ENCODE assay signal across 1 cellular context in the genomic region with DNA sequence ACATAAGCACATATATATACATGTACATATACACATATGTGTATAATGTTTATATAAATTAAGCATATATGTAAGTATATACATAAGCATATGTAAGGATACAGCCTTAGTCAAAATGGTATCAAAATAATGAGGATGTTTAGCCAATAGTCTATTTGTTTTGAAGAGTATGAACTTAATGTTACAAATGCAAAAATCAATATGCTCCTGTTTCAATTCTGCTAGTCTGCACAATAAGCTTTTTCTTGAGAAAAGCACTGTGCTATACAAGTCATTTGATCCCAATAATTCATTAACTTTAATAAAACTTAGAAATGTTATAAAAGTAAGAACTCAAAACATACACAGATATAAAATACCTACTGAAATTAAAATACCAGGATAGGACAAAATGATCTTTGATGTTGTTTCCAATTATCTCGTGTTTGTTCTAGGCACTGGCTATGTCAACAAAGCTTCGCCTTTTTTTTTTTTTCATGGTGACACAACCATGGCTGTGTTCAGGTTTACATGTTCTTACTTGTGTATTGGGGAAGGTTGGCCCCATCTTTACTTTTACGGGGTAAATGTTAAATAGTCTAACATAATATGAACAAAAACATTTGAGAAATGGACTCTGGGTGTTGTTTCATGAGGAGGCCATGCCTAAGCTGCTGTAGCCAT.
TF ChIP-seq lines count a peak whose summit lies in the region.

No MANE protein-coding gene starts in this region.

TF ChIP-seq in HepG2, 621 proteins besides CTCF, POLR2A, EP300 and RAD21 (continued from another document):
- TF ChIP-seq, protein P1, sequence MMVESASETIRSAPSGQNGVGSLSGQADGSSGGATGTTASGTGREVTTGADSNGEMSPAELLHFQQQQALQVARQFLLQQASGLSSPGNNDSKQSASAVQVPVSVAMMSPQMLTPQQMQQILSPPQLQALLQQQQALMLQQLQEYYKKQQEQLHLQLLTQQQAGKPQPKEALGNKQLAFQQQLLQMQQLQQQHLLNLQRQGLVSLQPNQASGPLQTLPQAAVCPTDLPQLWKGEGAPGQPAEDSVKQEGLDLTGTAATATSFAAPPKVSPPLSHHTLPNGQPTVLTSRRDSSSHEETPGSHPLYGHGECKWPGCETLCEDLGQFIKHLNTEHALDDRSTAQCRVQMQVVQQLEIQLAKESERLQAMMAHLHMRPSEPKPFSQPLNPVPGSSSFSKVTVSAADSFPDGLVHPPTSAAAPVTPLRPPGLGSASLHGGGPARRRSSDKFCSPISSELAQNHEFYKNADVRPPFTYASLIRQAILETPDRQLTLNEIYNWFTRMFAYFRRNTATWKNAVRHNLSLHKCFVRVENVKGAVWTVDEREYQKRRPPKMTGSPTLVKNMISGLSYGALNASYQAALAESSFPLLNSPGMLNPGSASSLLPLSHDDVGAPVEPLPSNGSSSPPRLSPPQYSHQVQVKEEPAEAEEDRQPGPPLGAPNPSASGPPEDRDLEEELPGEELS (CRISPR knock-in tag; IDR thresholded peaks at IDR 0.05): peak; percentile 60
- TF ChIP-seq TCF7 (IDR thresholded peaks at IDR 0.05; ENCODE audit: low read depth) (peak; percentile 32; the same call in 1 of the 2 replicates), FOXK1 (CRISPR knock-in tag; IDR thresholded peaks at IDR 0.05; ENCODE audit: borderline replicate concordance, low read depth) (peak; percentile 38; the same call in 1 of the 2 replicates), ZBTB1 (CRISPR knock-in tag; IDR thresholded peaks at IDR 0.05; ENCODE audit: borderline replicate concordance) (no peak), JUND (CRISPR knock-in tag; IDR thresholded peaks at IDR 0.05) (no peak), CEBPG (CRISPR knock-in tag; IDR thresholded peaks at IDR 0.05) (peak; percentile 29; the same call in 1 of the 2 replicates), ZNF10 (CRISPR knock-in tag; IDR thresholded peaks at IDR 0.05; ENCODE audit: borderline replicate concordance, low read depth) (no peak), FOXA1 (IDR thresholded peaks at IDR 0.05) (peak; percentile 74; the same call in 1 of the 2 replicates), FOXA1 (CRISPR knock-in tag; IDR thresholded peaks at IDR 0.05) (peak; percentile 48; the same call in 1 of the 2 replicates), SOX13 (IDR thresholded peaks at IDR 0.05) (no peak), SOX13 (CRISPR knock-in tag; conservative IDR thresholded peaks at IDR 0.05 in 1 of 2, IDR thresholded peaks at IDR 0.05 in 1 of 2) (peak in 1 of 2 experiments; percentile 45; a peak in 1 of 4 replicates), ZNF746 (CRISPR knock-in tag; IDR thresholded peaks at IDR 0.05) (no peak), FOXP1 (IDR thresholded peaks at IDR 0.05) (no peak), FOXP1 (CRISPR knock-in tag; IDR thresholded peaks at IDR 0.05) (peak; percentile 76), ZNF530 (CRISPR knock-in tag; IDR thresholded peaks at IDR 0.05; ENCODE audit: low read depth) (no peak), FOXA3 (CRISPR knock-in tag; IDR thresholded peaks at IDR 0.05) (peak; percentile 83), ZNF772 (CRISPR knock-in tag; IDR thresholded peaks at IDR 0.05) (no peak), ZNF460 (CRISPR knock-in tag; IDR thresholded peaks at IDR 0.05; ENCODE audit: borderline replicate concordance) (no peak)
- TF ChIP-seq, protein P2, sequence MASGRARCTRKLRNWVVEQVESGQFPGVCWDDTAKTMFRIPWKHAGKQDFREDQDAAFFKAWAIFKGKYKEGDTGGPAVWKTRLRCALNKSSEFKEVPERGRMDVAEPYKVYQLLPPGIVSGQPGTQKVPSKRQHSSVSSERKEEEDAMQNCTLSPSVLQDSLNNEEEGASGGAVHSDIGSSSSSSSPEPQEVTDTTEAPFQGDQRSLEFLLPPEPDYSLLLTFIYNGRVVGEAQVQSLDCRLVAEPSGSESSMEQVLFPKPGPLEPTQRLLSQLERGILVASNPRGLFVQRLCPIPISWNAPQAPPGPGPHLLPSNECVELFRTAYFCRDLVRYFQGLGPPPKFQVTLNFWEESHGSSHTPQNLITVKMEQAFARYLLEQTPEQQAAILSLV (CRISPR knock-in tag; IDR thresholded peaks at IDR 0.05; ENCODE audit: borderline replicate concordance): no peak
- TF ChIP-seq, protein P3, sequence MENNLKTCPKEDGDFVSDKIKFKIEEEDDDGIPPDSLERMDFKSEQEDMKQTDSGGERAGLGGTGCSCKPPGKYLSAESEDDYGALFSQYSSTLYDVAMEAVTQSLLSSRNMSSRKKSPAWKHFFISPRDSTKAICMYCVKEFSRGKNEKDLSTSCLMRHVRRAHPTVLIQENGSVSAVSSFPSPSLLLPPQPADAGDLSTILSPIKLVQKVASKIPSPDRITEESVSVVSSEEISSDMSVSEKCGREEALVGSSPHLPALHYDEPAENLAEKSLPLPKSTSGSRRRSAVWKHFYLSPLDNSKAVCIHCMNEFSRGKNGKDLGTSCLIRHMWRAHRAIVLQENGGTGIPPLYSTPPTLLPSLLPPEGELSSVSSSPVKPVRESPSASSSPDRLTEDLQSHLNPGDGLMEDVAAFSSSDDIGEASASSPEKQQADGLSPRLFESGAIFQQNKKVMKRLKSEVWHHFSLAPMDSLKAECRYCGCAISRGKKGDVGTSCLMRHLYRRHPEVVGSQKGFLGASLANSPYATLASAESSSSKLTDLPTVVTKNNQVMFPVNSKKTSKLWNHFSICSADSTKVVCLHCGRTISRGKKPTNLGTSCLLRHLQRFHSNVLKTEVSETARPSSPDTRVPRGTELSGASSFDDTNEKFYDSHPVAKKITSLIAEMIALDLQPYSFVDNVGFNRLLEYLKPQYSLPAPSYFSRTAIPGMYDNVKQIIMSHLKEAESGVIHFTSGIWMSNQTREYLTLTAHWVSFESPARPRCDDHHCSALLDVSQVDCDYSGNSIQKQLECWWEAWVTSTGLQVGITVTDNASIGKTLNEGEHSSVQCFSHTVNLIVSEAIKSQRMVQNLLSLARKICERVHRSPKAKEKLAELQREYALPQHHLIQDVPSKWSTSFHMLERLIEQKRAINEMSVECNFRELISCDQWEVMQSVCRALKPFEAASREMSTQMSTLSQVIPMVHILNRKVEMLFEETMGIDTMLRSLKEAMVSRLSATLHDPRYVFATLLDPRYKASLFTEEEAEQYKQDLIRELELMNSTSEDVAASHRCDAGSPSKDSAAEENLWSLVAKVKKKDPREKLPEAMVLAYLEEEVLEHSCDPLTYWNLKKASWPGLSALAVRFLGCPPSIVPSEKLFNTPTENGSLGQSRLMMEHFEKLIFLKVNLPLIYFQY (CRISPR knock-in tag; IDR thresholded peaks at IDR 0.05; ENCODE audit: borderline replicate concordance): no peak
- TF ChIP-seq, protein P4, sequence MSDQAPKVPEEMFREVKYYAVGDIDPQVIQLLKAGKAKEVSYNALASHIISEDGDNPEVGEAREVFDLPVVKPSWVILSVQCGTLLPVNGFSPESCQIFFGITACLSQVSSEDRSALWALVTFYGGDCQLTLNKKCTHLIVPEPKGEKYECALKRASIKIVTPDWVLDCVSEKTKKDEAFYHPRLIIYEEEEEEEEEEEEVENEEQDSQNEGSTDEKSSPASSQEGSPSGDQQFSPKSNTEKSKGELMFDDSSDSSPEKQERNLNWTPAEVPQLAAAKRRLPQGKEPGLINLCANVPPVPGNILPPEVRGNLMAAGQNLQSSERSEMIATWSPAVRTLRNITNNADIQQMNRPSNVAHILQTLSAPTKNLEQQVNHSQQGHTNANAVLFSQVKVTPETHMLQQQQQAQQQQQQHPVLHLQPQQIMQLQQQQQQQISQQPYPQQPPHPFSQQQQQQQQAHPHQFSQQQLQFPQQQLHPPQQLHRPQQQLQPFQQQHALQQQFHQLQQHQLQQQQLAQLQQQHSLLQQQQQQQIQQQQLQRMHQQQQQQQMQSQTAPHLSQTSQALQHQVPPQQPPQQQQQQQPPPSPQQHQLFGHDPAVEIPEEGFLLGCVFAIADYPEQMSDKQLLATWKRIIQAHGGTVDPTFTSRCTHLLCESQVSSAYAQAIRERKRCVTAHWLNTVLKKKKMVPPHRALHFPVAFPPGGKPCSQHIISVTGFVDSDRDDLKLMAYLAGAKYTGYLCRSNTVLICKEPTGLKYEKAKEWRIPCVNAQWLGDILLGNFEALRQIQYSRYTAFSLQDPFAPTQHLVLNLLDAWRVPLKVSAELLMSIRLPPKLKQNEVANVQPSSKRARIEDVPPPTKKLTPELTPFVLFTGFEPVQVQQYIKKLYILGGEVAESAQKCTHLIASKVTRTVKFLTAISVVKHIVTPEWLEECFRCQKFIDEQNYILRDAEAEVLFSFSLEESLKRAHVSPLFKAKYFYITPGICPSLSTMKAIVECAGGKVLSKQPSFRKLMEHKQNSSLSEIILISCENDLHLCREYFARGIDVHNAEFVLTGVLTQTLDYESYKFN (CRISPR knock-in tag; conservative IDR thresholded peaks at IDR 0.05): peak; percentile 54
- TF ChIP-seq, protein P5, sequence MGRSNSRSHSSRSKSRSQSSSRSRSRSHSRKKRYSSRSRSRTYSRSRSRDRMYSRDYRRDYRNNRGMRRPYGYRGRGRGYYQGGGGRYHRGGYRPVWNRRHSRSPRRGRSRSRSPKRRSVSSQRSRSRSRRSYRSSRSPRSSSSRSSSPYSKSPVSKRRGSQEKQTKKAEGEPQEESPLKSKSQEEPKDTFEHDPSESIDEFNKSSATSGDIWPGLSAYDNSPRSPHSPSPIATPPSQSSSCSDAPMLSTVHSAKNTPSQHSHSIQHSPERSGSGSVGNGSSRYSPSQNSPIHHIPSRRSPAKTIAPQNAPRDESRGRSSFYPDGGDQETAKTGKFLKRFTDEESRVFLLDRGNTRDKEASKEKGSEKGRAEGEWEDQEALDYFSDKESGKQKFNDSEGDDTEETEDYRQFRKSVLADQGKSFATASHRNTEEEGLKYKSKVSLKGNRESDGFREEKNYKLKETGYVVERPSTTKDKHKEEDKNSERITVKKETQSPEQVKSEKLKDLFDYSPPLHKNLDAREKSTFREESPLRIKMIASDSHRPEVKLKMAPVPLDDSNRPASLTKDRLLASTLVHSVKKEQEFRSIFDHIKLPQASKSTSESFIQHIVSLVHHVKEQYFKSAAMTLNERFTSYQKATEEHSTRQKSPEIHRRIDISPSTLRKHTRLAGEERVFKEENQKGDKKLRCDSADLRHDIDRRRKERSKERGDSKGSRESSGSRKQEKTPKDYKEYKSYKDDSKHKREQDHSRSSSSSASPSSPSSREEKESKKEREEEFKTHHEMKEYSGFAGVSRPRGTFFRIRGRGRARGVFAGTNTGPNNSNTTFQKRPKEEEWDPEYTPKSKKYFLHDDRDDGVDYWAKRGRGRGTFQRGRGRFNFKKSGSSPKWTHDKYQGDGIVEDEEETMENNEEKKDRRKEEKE (IDR thresholded peaks at IDR 0.05): no peak
- TF ChIP-seq, protein P6, sequence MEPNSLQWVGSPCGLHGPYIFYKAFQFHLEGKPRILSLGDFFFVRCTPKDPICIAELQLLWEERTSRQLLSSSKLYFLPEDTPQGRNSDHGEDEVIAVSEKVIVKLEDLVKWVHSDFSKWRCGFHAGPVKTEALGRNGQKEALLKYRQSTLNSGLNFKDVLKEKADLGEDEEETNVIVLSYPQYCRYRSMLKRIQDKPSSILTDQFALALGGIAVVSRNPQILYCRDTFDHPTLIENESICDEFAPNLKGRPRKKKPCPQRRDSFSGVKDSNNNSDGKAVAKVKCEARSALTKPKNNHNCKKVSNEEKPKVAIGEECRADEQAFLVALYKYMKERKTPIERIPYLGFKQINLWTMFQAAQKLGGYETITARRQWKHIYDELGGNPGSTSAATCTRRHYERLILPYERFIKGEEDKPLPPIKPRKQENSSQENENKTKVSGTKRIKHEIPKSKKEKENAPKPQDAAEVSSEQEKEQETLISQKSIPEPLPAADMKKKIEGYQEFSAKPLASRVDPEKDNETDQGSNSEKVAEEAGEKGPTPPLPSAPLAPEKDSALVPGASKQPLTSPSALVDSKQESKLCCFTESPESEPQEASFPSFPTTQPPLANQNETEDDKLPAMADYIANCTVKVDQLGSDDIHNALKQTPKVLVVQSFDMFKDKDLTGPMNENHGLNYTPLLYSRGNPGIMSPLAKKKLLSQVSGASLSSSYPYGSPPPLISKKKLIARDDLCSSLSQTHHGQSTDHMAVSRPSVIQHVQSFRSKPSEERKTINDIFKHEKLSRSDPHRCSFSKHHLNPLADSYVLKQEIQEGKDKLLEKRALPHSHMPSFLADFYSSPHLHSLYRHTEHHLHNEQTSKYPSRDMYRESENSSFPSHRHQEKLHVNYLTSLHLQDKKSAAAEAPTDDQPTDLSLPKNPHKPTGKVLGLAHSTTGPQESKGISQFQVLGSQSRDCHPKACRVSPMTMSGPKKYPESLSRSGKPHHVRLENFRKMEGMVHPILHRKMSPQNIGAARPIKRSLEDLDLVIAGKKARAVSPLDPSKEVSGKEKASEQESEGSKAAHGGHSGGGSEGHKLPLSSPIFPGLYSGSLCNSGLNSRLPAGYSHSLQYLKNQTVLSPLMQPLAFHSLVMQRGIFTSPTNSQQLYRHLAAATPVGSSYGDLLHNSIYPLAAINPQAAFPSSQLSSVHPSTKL (CRISPR knock-in tag; IDR thresholded peaks at IDR 0.05): peak; percentile 52; the same call in 1 of the 2 replicates
- TF ChIP-seq, protein P7, sequence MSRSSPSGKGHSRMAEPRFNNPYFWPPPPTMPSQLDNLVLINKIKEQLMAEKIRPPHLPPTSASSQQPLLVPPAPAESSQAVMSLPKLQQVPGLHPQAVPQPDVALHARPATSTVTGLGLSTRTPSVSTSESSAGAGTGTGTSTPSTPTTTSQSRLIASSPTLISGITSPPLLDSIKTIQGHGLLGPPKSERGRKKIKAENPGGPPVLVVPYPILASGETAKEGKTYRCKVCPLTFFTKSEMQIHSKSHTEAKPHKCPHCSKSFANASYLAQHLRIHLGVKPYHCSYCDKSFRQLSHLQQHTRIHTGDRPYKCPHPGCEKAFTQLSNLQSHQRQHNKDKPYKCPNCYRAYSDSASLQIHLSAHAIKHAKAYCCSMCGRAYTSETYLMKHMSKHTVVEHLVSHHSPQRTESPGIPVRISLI (CRISPR knock-in tag; IDR thresholded peaks at IDR 0.05; ENCODE audit: borderline replicate concordance): peak; percentile 86
